ENCODE assay signal across 8 cellular contexts in the genomic region with DNA sequence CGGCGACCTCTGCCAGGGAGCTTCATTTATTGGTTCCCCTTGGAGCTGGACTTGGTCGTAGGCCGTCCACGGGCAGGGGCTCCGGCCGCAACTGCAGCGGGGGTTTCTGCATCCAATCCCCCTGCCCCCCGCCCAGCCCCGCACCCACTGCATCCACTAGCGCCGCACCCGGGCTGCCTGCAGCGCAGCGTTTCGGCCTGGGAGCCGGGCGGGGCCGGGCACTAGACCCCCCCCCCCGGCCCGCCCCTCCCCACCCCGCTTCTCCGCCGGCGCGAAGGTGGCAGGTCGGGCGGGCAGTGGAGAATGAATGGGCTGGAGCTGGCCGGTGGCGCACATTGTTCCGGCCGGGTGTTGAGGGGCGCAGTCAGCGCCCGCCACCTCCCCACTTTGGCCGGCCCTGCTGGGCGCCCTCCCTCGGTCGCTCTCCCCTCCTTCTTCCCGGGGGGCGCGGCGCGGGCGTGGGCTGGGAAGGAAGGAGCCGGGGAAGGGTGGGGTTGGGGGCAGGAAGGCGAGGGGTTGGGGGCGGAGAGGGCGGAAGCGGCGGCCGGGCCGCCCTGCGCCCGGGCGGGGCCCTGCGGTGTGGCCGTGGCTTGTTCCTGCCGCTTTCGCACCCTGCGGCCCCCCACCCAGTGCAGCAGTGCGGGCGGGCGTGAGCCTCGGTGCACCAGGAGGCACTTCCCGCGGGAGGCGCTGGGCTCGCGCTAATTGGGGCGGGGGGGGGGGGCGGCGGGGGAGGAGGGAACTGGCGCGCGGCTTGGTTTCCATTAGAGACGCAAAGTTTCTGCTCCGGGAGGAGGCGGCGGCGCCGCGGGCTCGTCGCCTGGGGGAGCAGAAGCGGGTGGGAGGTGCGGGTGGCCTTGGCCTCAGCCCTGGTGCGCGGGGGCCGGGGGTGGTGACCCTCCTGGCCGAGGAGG. TPM values are rescaled to one million over a fixed set of nuclear protein-coding genes. Genes with fewer than 3 reads are reported as not detected.
A peak's percentile ranks its signal among the peaks of the same experiment; 100 is the strongest.
DNase-seq lines count a peak whose midpoint lies in the region; ATAC-seq and TF ChIP-seq lines count a peak whose summit lies in the region.

No MANE protein-coding gene starts in this region.

- DNase-seq in NCI-H510A (lab: John Stamatoyannopoulos, UW) (peak; percentile 52), NCI-H510A treated with DMSO at 0.1 percent for 48 hours (lab: John Stamatoyannopoulos, UW) (no peak), NCI-H748 (lab: John Stamatoyannopoulos, UW; ENCODE audit: unreplicated experiment) (peak; percentile 81), epithelial cell of esophagus (ENCODE audit: low read depth) (peak; percentile 50), mucosa of gallbladder (ENCODE audit: low spot score) (peak; percentile 30)
- DNase-seq in activated CD8-positive, alpha-beta memory T cell treated with anti-CD3 and anti-CD28 coated beads, Interleukin-2, amount 50 U/mL, for 48 hours: peak; percentile 83
- peak; percentile 70 for DNase-seq in stimulated activated CD8-positive, alpha-beta memory T cell treated with anti-CD3 and anti-CD28 coated beads, Interleukin-4, amount 100 ng/mL, for 48 hours

- peak; percentile 20 for ATAC-seq in HG02870 (IDR thresholded peaks at IDR 0.05; ENCODE audit: unreplicated experiment)

- no peak for TF ChIP-seq CTCF in epithelial cell of esophagus (IDR thresholded peaks at IDR 0.05; ENCODE audit: insufficient read depth, low read depth, low read length, missing control alignments)

- peak overlapping the region; percentile 95 for H3K4me3 ChIP-seq in epithelial cell of esophagus (ENCODE audit: low read length)

RNA-seq across cellular contexts. Expression of gene CALM1, which starts 0.8 kb away (rescaled TPM):
- 713 TPM for total RNA-seq in mucosa of gallbladder
